In the genomic region with DNA sequence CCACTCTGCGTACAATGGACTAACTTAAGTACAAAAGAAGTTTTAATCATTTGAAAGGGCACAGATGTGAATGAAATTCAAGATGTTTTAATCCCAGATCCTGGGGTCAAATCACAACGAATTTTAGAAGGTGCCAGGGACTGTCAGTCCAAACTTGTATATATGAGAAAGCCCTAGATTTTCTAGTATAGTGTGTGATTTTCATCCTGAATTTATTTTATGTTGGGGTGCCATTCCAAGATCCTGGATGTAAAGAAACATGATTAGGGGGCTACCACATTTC, we compare ENCODE assay signal across 2 cellular contexts.
TF ChIP-seq lines count a peak whose summit lies in the region.

No MANE protein-coding gene starts in this region.

TF ChIP-seq in HEK293, 187 proteins besides CTCF, POLR2A, EP300 and RAD21 (continued from another document):
- TF ChIP-seq ZNF16 (tag by site-specific recombination; IDR thresholded peaks at IDR 0.05; ENCODE audit: low read depth) (no peak), GLIS1 (tag by site-specific recombination; IDR thresholded peaks at IDR 0.05) (no peak), OVOL3 (tag by site-specific recombination; IDR thresholded peaks at IDR 0.05) (no peak), KLF8 (tag by site-specific recombination; IDR thresholded peaks at IDR 0.05) (no peak), KLF1 (tag by site-specific recombination; IDR thresholded peaks at IDR 0.05) (no peak), ZSCAN30 (tag by site-specific recombination; IDR thresholded peaks at IDR 0.05) (no peak), YY2 (tag by site-specific recombination; IDR thresholded peaks at IDR 0.05) (no peak), ZNF132 (tag by site-specific recombination; IDR thresholded peaks at IDR 0.05; ENCODE audit: borderline replicate concordance) (no peak), ZNF776 (tag by site-specific recombination; IDR thresholded peaks at IDR 0.05; ENCODE audit: borderline replicate concordance) (no peak), ZNF600 (tag by site-specific recombination; IDR thresholded peaks at IDR 0.05) (no peak), HOXA7 (CRISPR knock-in tag; IDR thresholded peaks at IDR 0.05; ENCODE audit: borderline replicate concordance) (no peak), ZNF785 (tag by site-specific recombination; IDR thresholded peaks at IDR 0.05) (no peak)
- TF ChIP-seq, protein P1, sequence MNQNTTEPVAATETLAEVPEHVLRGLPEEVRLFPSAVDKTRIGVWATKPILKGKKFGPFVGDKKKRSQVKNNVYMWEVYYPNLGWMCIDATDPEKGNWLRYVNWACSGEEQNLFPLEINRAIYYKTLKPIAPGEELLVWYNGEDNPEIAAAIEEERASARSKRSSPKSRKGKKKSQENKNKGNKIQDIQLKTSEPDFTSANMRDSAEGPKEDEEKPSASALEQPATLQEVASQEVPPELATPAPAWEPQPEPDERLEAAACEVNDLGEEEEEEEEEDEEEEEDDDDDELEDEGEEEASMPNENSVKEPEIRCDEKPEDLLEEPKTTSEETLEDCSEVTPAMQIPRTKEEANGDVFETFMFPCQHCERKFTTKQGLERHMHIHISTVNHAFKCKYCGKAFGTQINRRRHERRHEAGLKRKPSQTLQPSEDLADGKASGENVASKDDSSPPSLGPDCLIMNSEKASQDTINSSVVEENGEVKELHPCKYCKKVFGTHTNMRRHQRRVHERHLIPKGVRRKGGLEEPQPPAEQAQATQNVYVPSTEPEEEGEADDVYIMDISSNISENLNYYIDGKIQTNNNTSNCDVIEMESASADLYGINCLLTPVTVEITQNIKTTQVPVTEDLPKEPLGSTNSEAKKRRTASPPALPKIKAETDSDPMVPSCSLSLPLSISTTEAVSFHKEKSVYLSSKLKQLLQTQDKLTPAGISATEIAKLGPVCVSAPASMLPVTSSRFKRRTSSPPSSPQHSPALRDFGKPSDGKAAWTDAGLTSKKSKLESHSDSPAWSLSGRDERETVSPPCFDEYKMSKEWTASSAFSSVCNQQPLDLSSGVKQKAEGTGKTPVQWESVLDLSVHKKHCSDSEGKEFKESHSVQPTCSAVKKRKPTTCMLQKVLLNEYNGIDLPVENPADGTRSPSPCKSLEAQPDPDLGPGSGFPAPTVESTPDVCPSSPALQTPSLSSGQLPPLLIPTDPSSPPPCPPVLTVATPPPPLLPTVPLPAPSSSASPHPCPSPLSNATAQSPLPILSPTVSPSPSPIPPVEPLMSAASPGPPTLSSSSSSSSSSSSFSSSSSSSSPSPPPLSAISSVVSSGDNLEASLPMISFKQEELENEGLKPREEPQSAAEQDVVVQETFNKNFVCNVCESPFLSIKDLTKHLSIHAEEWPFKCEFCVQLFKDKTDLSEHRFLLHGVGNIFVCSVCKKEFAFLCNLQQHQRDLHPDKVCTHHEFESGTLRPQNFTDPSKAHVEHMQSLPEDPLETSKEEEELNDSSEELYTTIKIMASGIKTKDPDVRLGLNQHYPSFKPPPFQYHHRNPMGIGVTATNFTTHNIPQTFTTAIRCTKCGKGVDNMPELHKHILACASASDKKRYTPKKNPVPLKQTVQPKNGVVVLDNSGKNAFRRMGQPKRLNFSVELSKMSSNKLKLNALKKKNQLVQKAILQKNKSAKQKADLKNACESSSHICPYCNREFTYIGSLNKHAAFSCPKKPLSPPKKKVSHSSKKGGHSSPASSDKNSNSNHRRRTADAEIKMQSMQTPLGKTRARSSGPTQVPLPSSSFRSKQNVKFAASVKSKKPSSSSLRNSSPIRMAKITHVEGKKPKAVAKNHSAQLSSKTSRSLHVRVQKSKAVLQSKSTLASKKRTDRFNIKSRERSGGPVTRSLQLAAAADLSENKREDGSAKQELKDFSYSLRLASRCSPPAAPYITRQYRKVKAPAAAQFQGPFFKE (tag by site-specific recombination; IDR thresholded peaks at IDR 0.05; ENCODE audit: borderline replicate concordance) = no peak
- TF ChIP-seq, protein P2, sequence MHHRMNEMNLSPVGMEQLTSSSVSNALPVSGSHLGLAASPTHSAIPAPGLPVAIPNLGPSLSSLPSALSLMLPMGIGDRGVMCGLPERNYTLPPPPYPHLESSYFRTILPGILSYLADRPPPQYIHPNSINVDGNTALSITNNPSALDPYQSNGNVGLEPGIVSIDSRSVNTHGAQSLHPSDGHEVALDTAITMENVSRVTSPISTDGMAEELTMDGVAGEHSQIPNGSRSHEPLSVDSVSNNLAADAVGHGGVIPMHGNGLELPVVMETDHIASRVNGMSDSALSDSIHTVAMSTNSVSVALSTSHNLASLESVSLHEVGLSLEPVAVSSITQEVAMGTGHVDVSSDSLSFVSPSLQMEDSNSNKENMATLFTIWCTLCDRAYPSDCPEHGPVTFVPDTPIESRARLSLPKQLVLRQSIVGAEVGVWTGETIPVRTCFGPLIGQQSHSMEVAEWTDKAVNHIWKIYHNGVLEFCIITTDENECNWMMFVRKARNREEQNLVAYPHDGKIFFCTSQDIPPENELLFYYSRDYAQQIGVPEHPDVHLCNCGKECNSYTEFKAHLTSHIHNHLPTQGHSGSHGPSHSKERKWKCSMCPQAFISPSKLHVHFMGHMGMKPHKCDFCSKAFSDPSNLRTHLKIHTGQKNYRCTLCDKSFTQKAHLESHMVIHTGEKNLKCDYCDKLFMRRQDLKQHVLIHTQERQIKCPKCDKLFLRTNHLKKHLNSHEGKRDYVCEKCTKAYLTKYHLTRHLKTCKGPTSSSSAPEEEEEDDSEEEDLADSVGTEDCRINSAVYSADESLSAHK (tag by site-specific recombination; IDR thresholded peaks at IDR 0.05) = no peak
- TF ChIP-seq, protein P3, sequence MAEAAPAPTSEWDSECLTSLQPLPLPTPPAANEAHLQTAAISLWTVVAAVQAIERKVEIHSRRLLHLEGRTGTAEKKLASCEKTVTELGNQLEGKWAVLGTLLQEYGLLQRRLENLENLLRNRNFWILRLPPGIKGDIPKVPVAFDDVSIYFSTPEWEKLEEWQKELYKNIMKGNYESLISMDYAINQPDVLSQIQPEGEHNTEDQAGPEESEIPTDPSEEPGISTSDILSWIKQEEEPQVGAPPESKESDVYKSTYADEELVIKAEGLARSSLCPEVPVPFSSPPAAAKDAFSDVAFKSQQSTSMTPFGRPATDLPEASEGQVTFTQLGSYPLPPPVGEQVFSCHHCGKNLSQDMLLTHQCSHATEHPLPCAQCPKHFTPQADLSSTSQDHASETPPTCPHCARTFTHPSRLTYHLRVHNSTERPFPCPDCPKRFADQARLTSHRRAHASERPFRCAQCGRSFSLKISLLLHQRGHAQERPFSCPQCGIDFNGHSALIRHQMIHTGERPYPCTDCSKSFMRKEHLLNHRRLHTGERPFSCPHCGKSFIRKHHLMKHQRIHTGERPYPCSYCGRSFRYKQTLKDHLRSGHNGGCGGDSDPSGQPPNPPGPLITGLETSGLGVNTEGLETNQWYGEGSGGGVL (tag by site-specific recombination; IDR thresholded peaks at IDR 0.05) = no peak
- TF ChIP-seq, protein P4, sequence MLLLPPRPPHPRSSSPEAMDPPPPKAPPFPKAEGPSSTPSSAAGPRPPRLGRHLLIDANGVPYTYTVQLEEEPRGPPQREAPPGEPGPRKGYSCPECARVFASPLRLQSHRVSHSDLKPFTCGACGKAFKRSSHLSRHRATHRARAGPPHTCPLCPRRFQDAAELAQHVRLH (tag by site-specific recombination; IDR thresholded peaks at IDR 0.05) = no peak

TF ChIP-seq in GM12878, 131 proteins besides CTCF, POLR2A, EP300 and RAD21 (continued from another document):
- TF ChIP-seq, protein P5, sequence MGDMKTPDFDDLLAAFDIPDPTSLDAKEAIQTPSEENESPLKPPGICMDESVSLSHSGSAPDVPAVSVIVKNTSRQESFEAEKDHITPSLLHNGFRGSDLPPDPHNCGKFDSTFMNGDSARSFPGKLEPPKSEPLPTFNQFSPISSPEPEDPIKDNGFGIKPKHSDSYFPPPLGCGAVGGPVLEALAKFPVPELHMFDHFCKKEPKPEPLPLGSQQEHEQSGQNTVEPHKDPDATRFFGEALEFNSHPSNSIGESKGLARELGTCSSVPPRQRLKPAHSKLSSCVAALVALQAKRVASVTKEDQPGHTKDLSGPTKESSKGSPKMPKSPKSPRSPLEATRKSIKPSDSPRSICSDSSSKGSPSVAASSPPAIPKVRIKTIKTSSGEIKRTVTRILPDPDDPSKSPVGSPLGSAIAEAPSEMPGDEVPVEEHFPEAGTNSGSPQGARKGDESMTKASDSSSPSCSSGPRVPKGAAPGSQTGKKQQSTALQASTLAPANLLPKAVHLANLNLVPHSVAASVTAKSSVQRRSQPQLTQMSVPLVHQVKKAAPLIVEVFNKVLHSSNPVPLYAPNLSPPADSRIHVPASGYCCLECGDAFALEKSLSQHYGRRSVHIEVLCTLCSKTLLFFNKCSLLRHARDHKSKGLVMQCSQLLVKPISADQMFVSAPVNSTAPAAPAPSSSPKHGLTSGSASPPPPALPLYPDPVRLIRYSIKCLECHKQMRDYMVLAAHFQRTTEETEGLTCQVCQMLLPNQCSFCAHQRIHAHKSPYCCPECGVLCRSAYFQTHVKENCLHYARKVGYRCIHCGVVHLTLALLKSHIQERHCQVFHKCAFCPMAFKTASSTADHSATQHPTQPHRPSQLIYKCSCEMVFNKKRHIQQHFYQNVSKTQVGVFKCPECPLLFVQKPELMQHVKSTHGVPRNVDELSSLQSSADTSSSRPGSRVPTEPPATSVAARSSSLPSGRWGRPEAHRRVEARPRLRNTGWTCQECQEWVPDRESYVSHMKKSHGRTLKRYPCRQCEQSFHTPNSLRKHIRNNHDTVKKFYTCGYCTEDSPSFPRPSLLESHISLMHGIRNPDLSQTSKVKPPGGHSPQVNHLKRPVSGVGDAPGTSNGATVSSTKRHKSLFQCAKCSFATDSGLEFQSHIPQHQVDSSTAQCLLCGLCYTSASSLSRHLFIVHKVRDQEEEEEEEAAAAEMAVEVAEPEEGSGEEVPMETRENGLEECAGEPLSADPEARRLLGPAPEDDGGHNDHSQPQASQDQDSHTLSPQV (IDR thresholded peaks at IDR 0.05) = 0 out of 2 replicates have a peak, but pooled peaks have one; percentile 5
- TF ChIP-seq, protein P6, sequence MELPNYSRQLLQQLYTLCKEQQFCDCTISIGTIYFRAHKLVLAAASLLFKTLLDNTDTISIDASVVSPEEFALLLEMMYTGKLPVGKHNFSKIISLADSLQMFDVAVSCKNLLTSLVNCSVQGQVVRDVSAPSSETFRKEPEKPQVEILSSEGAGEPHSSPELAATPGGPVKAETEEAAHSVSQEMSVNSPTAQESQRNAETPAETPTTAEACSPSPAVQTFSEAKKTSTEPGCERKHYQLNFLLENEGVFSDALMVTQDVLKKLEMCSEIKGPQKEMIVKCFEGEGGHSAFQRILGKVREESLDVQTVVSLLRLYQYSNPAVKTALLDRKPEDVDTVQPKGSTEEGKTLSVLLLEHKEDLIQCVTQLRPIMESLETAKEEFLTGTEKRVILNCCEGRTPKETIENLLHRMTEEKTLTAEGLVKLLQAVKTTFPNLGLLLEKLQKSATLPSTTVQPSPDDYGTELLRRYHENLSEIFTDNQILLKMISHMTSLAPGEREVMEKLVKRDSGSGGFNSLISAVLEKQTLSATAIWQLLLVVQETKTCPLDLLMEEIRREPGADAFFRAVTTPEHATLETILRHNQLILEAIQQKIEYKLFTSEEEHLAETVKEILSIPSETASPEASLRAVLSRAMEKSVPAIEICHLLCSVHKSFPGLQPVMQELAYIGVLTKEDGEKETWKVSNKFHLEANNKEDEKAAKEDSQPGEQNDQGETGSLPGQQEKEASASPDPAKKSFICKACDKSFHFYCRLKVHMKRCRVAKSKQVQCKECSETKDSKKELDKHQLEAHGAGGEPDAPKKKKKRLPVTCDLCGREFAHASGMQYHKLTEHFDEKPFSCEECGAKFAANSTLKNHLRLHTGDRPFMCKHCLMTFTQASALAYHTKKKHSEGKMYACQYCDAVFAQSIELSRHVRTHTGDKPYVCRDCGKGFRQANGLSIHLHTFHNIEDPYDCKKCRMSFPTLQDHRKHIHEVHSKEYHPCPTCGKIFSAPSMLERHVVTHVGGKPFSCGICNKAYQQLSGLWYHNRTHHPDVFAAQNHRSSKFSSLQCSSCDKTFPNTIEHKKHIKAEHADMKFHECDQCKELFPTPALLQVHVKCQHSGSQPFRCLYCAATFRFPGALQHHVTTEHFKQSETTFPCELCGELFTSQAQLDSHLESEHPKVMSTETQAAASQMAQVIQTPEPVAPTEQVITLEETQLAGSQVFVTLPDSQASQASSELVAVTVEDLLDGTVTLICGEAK (IDR thresholded peaks at IDR 0.05; ENCODE audit: borderline replicate concordance) = no peak
TF ChIP-seq in GM12878: peak in this region for 3.
